In the genomic region with DNA sequence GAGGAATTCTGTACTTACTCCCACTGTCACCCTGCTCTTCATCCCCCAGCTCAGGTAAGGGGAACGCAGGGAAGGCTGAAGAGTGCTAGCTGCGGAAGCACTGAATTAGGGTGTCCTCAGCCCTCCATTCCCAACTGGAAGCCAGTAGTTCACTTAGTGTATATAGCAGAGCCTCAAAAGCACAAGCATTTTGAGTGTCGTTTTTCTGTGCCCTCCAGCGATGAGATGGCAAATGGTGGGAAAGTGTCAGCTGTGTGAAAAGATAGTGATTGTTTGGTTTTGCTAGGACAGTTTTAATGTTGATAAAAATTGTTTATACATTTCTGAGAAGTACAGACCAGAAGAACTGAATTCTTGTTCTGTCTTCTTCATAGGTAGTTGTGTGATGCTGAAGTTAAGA, we compare ENCODE assay signal across 11 cellular contexts. TPM values are rescaled to one million over a fixed set of nuclear protein-coding genes. Genes with fewer than 3 reads are reported as not detected.
DNase-seq lines count a peak whose midpoint lies in the region; ATAC-seq, FAIRE-seq and TF ChIP-seq lines count a peak whose summit lies in the region.
"Had no signal": no experiment of that assay in that cellular context is flagged by ENCODE, and none has a peak within 500 bp of the region (broad histone marks: within the 10 kb centered on the region; RNA-seq: fewer than 3 reads in every experiment).

No MANE protein-coding gene starts in this region.

- H3K4me3 Mint-ChIP-seq in astrocyte (ENCODE audit: unreplicated experiment), result no peak overlapping the region
- no peak overlapping the region for H3K4me3 Mint-ChIP-seq in glutamatergic neuron (ENCODE audit: unreplicated experiment)
- H3K4me3 Mint-ChIP-seq: CD4-positive, alpha-beta memory T cell had no signal

- no peaks in the 10 kb centered on the region for H3K27me3 ChIP-seq in cardiac muscle cell
- H3K27me3 ChIP-seq in astrocyte (ENCODE audit: insufficient read depth, low read length), result no peaks in the 10 kb centered on the region

- H3K27ac Mint-ChIP-seq in astrocyte (ENCODE audit: unreplicated experiment) (peak overlapping the region; percentile 41), glutamatergic neuron (ENCODE audit: unreplicated experiment) (peak overlapping the region; percentile 75)

- H3K9ac ChIP-seq in astrocyte (ENCODE audit: low read length), result no peak overlapping the region

- H3K36me3 ChIP-seq in cardiac muscle cell (peaks cover 94% of the 10 kb centered on the region), astrocyte (ENCODE audit: insufficient read depth, low read length) (peaks cover 70% of the 10 kb centered on the region)

- peaks cover 4% of the 10 kb centered on the region for H3K79me2 ChIP-seq in astrocyte (ENCODE audit: insufficient read depth, low read length)

- H3K4me2 ChIP-seq in astrocyte (ENCODE audit: low read length), result no peak overlapping the region

- H3K9me3 Mint-ChIP-seq in astrocyte (ENCODE audit: unreplicated experiment), result no peaks in the 10 kb centered on the region
- H3K9me3 Mint-ChIP-seq in glutamatergic neuron (ENCODE audit: unreplicated experiment), result no peaks in the 10 kb centered on the region
- H3K9me3 Mint-ChIP-seq: CD4-positive, alpha-beta memory T cell had no signal

- no peak overlapping the region for H2AFZ ChIP-seq in astrocyte (ENCODE audit: low read depth, low read length)

- H3K4me3 ChIP-seq in cardiac muscle cell (no peak overlapping the region), astrocyte (ENCODE audit: insufficient read depth, low read depth, low read length) (no peak overlapping the region)
- H3K4me3 ChIP-seq: HAP-1 had no signal

- TF ChIP-seq CTCF in cardiac muscle cell (IDR thresholded peaks at IDR 0.05; ENCODE audit: low read depth, low read length) (no peak), astrocyte (IDR thresholded peaks at IDR 0.05; ENCODE audit: insufficient read depth, low read depth, low read length) (no peak), glutamatergic neuron (IDR thresholded peaks at IDR 0.05; ENCODE audit: partially characterized antibody, unreplicated experiment) (no peak)

- DNase-seq in cardiac muscle cell (ENCODE audit: low read depth in 1 of 2, low spot score in 1 of 2), result no peak
- no peak for DNase-seq in left ventricle myocardium superior
- DNase-seq in astrocyte (ENCODE audit: low read depth), result no peak
- DNase-seq in glutamatergic neuron, result no peak
- DNase-seq in RPMI8226, result no peak
- no peak for DNase-seq in NCI-H1436 treated with DMSO at 0.1 percent for 48 hours (lab: John Stamatoyannopoulos, UW)
- no peak for DNase-seq in activated CD4-positive, CD25-positive, alpha-beta regulatory T cell (lab: John Stamatoyannopoulos, UW)
- DNase-seq: CD4-positive, alpha-beta memory T cell; NCI-H748 treated with DMSO at 0.1 percent for 48 hours had no signal

- intact Hi-C loops in left ventricle myocardium superior (cut with micrococcal nuclease), result no loop called here

- H3K36me3 Mint-ChIP-seq in astrocyte (ENCODE audit: low read depth, unreplicated experiment) (peaks cover 31% of the 10 kb centered on the region), glutamatergic neuron (ENCODE audit: unreplicated experiment) (no peaks in the 10 kb centered on the region)

- H3K9me3 ChIP-seq in cardiac muscle cell (ENCODE audit: low read depth) (no peaks in the 10 kb centered on the region), astrocyte (ENCODE audit: insufficient read depth, low read depth, low read length) (no peaks in the 10 kb centered on the region)
- H3K9me3 ChIP-seq: HAP-1 had no signal

- peaks cover 10% of the 10 kb centered on the region for H3K4me1 Mint-ChIP-seq in astrocyte (ENCODE audit: low read depth, unreplicated experiment)
- peaks cover 6% of the 10 kb centered on the region for H3K4me1 Mint-ChIP-seq in glutamatergic neuron (ENCODE audit: low read depth, unreplicated experiment)

- H3K4me1 ChIP-seq in cardiac muscle cell (ENCODE audit: low read depth) (no peaks in the 10 kb centered on the region), astrocyte (ENCODE audit: insufficient read depth, low read length) (no peaks in the 10 kb centered on the region)
- H3K4me1 ChIP-seq: HAP-1 had no signal

- H3K27me3 Mint-ChIP-seq in astrocyte (ENCODE audit: low read depth, unreplicated experiment) (no peaks in the 10 kb centered on the region), glutamatergic neuron (ENCODE audit: unreplicated experiment) (no peaks in the 10 kb centered on the region)
- H3K27me3 Mint-ChIP-seq: CD4-positive, alpha-beta memory T cell had no signal

- H4K20me1 ChIP-seq in astrocyte (ENCODE audit: insufficient read depth, low read length), result peaks cover 32% of the 10 kb centered on the region

- no peak for ATAC-seq in left ventricle myocardium superior

- H3K27ac ChIP-seq in cardiac muscle cell, result peak overlapping the region; percentile 39
- no peak overlapping the region for H3K27ac ChIP-seq in astrocyte (ENCODE audit: low read depth, low read length)
- H3K27ac ChIP-seq in temporal lobe (ENCODE audit: low read depth, low read length), result peak overlapping the region; percentile 78

- FAIRE-seq in astrocyte (lab: Jason Lieb, UNC), result no peak

RNA-seq across cellular contexts. Expression of gene MRPS22, which starts 10.8 kb away (rescaled TPM):
- total RNA-seq in cardiac muscle cell (63.4 and 71.1 TPM in 2 replicates), left ventricle myocardium superior (87.3 TPM), astrocyte (40.4 and 43.1 TPM in 2 replicates), glutamatergic neuron (ENCODE audit: unreplicated experiment) (28.7 TPM), temporal lobe (47.2 TPM)
- polyA plus RNA-seq in cardiac muscle cell, result 81.4 and 89.2 TPM in 2 replicates

RNA-seq across cellular contexts. Expression of gene COPB2, which starts 34.8 kb away (rescaled TPM):
- total RNA-seq in cardiac muscle cell (87.3 and 112 TPM in 2 replicates), left ventricle myocardium superior (69.2 TPM), astrocyte (269 and 270 TPM in 2 replicates), glutamatergic neuron (ENCODE audit: unreplicated experiment) (127 TPM), temporal lobe (70.1 TPM)
- polyA plus RNA-seq in cardiac muscle cell, result 151 and 166 TPM in 2 replicates
